Comparison of ENCODE assay signal across 11 cellular contexts in genomic region chr5:170745481-170746061, GRCh38. TPM values are rescaled to one million over a fixed set of nuclear protein-coding genes. Genes with fewer than 3 reads are reported as not detected.
A peak's percentile ranks its signal among the peaks of the same experiment; 100 is the strongest.
DNase-seq lines count a peak whose midpoint lies in the region; ATAC-seq and TF ChIP-seq lines count a peak whose summit lies in the region.
"Had no signal": no experiment of that assay in that cellular context is flagged by ENCODE, and none has a peak within 500 bp of the region (broad histone marks: within the 10 kb centered on the region; RNA-seq: fewer than 3 reads in every experiment).

No MANE protein-coding gene starts in this region.

- ATAC-seq in left colon (peak; percentile 50), upper lobe of left lung (ENCODE audit: low FRiP score in 2 of 2) (peak; percentile 10 to 49), HG03439 (IDR thresholded peaks at IDR 0.05; ENCODE audit: unreplicated experiment) (no peak)
- no peak for ATAC-seq in effector memory CD8-positive, alpha-beta T cell (replicated peaks)
- ATAC-seq: activated CD4-positive, alpha-beta T cell treated with anti-CD3 and anti-CD28 coated beads for 36 hours had no signal

- DNase-seq in NCI-H2196 (lab: John Stamatoyannopoulos, UW; ENCODE audit: unreplicated experiment) (peak; percentile 17), NCI-H2196 treated with DMSO at 0.1 percent for 48 hours (lab: John Stamatoyannopoulos, UW; ENCODE audit: unreplicated experiment) (no peak), dermis blood vessel endothelial cell (peak; percentile 47), left colon (no peak), upper lobe of left lung (peak; percentile 51 to 54), NCI-H1417 (lab: John Stamatoyannopoulos, UW) (no peak)
- DNase-seq in effector memory CD8-positive, alpha-beta T cell, result no peak
- DNase-seq: activated CD4-positive, alpha-beta T cell treated with anti-CD3 and anti-CD28 coated beads for 36 hours; ovary had no signal

- H3K9me3 ChIP-seq in upper lobe of left lung, result no peaks in the 10 kb centered on the region
- H3K9me3 ChIP-seq: ovary had no signal

- H3K27me3 Mint-ChIP-seq in effector memory CD8-positive, alpha-beta T cell, result peaks cover 60 to 76% of the 10 kb centered on the region in 2 donors

- no peak for TF ChIP-seq EP300 in upper lobe of left lung (IDR thresholded peaks at IDR 0.05)

- H3K4me1 Mint-ChIP-seq in effector memory CD8-positive, alpha-beta T cell (ENCODE audit: low read depth in 2 of 2), result peaks cover 0 to 2% of the 10 kb centered on the region in 2 donors

- peaks cover 21 to 32% (median 29%) of the 10 kb centered on the region in 4 donors for H3K4me1 ChIP-seq in upper lobe of left lung

- H3K9me3 Mint-ChIP-seq in effector memory CD8-positive, alpha-beta T cell, result no peaks in the 10 kb centered on the region

- intact Hi-C loops in left colon (cut with DNase I, micrococcal nuclease), result no loop called here

- no peak overlapping the region for H3K4me3 ChIP-seq in upper lobe of left lung
- H3K4me3 ChIP-seq: ovary had no signal

- 33 to 60% methylated on average over 2 to 11 of the region's 11 CpGs for WGBS in upper lobe of left lung, 2 donors

- no peak overlapping the region for H3K4me3 Mint-ChIP-seq in effector memory CD8-positive, alpha-beta T cell
- H3K4me3 Mint-ChIP-seq: activated CD4-positive, alpha-beta T cell treated with anti-CD3 and anti-CD28 coated beads for 36 hours had no signal

- no peak for TF ChIP-seq POLR2A in upper lobe of left lung (IDR thresholded peaks at IDR 0.05)

- H3K27ac ChIP-seq in upper lobe of left lung, result peak overlapping the region; percentile 49 to 57 (median 54)
- H3K27ac ChIP-seq: ovary had no signal

- H3K27me3 ChIP-seq in upper lobe of left lung, result no peaks in the 10 kb centered on the region
- H3K27me3 ChIP-seq: ovary had no signal

- H3K27ac Mint-ChIP-seq in effector memory CD8-positive, alpha-beta T cell, result no peak overlapping the region
- H3K27ac Mint-ChIP-seq: activated CD4-positive, alpha-beta T cell treated with anti-CD3 and anti-CD28 coated beads for 36 hours had no signal

- no peaks in the 10 kb centered on the region for H3K36me3 Mint-ChIP-seq in effector memory CD8-positive, alpha-beta T cell (ENCODE audit: insufficient read depth)

- no peak for TF ChIP-seq CTCF in upper lobe of left lung (IDR thresholded peaks at IDR 0.05)

- H3K36me3 ChIP-seq in upper lobe of left lung, result no peaks in the 10 kb centered on the region
- H3K36me3 ChIP-seq: ovary had no signal

RNA-seq across cellular contexts. Expression of gene GABRP, which starts 38.0 kb away (rescaled TPM):
- total RNA-seq in dermis blood vessel endothelial cell (0.51 and 0.84 TPM in 2 replicates), left colon (under 1 TPM in 1 of 2 donors, not detected in 1; 0.27 TPM), upper lobe of left lung (1 to 10 TPM in 1 of 6 donors, under 1 TPM in 3, not detected in 2; 0.20 to 5.3 (median 0.28) TPM)
- total RNA-seq: activated CD4-positive, alpha-beta T cell treated with anti-CD3 and anti-CD28 coated beads for 36 hours; cerebellum had no signal

Comparison
In these comparisons a context has a peak if more than half of its experiments do, and no peak if none do; other contexts are left out.
1. DNase-seq: peak in NCI-H2196 (single experiment), dermis blood vessel endothelial cell (single experiment) and upper lobe of left lung (2 of 2); none in NCI-H2196 treated with DMSO at 0.1 percent for 48 hours (single experiment), left colon (0 of 2), effector memory CD8-positive, alpha-beta T cell (0 of 3) and NCI-H1417 (0 of 3).
2. ATAC-seq: peak in left colon (single experiment) and upper lobe of left lung (2 of 2); none in HG03439 (single experiment) and effector memory CD8-positive, alpha-beta T cell (single experiment).